Comparison of ENCODE assay signal across 15 cellular contexts in the genomic region with DNA sequence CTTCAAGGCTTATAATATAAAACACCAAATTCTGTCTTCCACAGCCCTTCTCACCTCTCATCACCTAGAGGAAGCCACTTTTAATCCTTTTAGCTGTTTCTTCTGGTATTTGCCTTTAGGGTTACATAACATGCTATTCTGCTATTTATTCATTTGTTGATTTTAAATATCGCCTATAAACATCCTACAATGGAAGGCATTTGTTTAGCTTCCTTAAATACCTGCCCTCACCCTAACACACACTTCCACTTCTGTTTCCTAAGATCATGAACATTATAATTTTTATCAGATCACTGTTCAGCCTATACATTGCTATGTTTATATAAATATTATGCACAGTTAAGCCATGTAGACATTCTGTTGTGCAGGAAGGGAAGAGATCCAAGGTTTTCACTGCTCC.
"Had no signal": no experiment of that assay in that cellular context is flagged by ENCODE, and none has a peak within 500 bp of the region (broad histone marks: within the 10 kb centered on the region; RNA-seq: fewer than 3 reads in every experiment).

No MANE protein-coding gene starts in this region.

- H3K9me3 Mint-ChIP-seq: activated T-helper 2 cell treated with anti-CD3 and anti-CD28 coated beads, Interferon-gamma antibody, Interleukin-2, Interleukin-4, amounts not matched to agents 10 μg/mL and 5 μg/mL and 100 μg/mL, durations not matched to agents 14 hours and 24 hours and 36 hours; endodermal cell had no signal

- H3K27me3 ChIP-seq: adrenal gland, body of pancreas, ovary, transverse colon had no signal

- H3K4me3 Mint-ChIP-seq: endodermal cell had no signal

- DNase-seq: activated CD4-positive, alpha-beta T cell treated with anti-CD3 and anti-CD28 coated beads, Interleukin-2, amount 50 U/mL, for 1 hour; activated naive CD4-positive, alpha-beta T cell treated with anti-CD3 and anti-CD28 coated beads, Interleukin-2, amount 50 U/mL, for 16 hours; adrenal gland; body of pancreas; dermis blood vessel endothelial cell; endodermal cell; head of caudate nucleus; ovary; stimulated activated naive CD4-positive, alpha-beta T cell; substantia nigra; T-helper 2 cell; transverse colon had no signal

- H3K36me3 ChIP-seq: adrenal gland, ovary, transverse colon had no signal

- H3K4me3 ChIP-seq: adrenal gland, body of pancreas, ovary, skin epidermis, transverse colon had no signal

- H3K4me1 ChIP-seq: adrenal gland had no signal

- H3K9me3 ChIP-seq: adrenal gland, body of pancreas, ovary, transverse colon had no signal

- H3K27ac Mint-ChIP-seq: activated T-helper 2 cell treated with anti-CD3 and anti-CD28 coated beads, Interferon-gamma antibody, Interleukin-2, Interleukin-4, amounts not matched to agents 10 μg/mL and 5 μg/mL and 100 μg/mL, durations not matched to agents 14 hours and 24 hours and 36 hours had no signal

- H3K27ac ChIP-seq: adrenal gland, body of pancreas, ovary, transverse colon had no signal

- ATAC-seq: body of pancreas, esophagus mucosa had no signal
